In genomic region chr6:30483677-30484279, GRCh38 we compare ENCODE assay signal across 8 cellular contexts. TPM values are rescaled to one million over a fixed set of nuclear protein-coding genes. Genes with fewer than 3 reads are reported as not detected.
DNase-seq lines count a peak whose midpoint lies in the region; ATAC-seq, FAIRE-seq and TF ChIP-seq lines count a peak whose summit lies in the region.

No MANE protein-coding gene starts in this region.

- no peak for DNase-seq in D721Med (ENCODE audit: insufficient read length, low spot score)
- DNase-seq in HL-60 (ENCODE audit: low read depth in 1 of 2, low spot score in 1 of 2) = peak in 1 of 2 experiments; percentile 33
- peak; percentile 29 to 73 for DNase-seq in SJCRH30
- DNase-seq in fibroblast of lung (ENCODE audit: low read depth in 2 of 2) = peak; percentile 51 to 80
- DNase-seq in urothelium cell line (ENCODE audit: low spot score) = no peak

- H3K36me3 ChIP-seq in SJCRH30 (no peaks in the 10 kb centered on the region), fibroblast of lung (ENCODE audit: control insufficient read depth, insufficient read depth, low read length) (no peaks in the 10 kb centered on the region), parathyroid adenoma (ENCODE audit: control insufficient read depth, insufficient read depth, low read length) (no peaks in the 10 kb centered on the region)

- H4K20me1 ChIP-seq in fibroblast of lung (ENCODE audit: control insufficient read depth, extremely low read depth, insufficient read depth, low read length) = no peaks in the 10 kb centered on the region

- H2AFZ ChIP-seq in fibroblast of lung (ENCODE audit: low read length) = no peak overlapping the region
- H2AFZ ChIP-seq in parathyroid adenoma = no peak overlapping the region

- H3K79me2 ChIP-seq in fibroblast of lung (ENCODE audit: control insufficient read depth, insufficient read depth, low read length) (no peaks in the 10 kb centered on the region), parathyroid adenoma (no peaks in the 10 kb centered on the region)

- FAIRE-seq in D721Med (lab: Jason Lieb, UNC) = no peak
- no peak for FAIRE-seq in urothelium cell line (lab: Jason Lieb, UNC)

- ATAC-seq in GM18511 (IDR thresholded peaks at IDR 0.05; ENCODE audit: unreplicated experiment) (no peak), HG03045 (IDR thresholded peaks at IDR 0.05; ENCODE audit: unreplicated experiment) (no peak)

- H3K4me1 ChIP-seq in SJCRH30 (no peaks in the 10 kb centered on the region), fibroblast of lung (ENCODE audit: control insufficient read depth, extremely low read depth, insufficient read depth, low read length) (no peaks in the 10 kb centered on the region), parathyroid adenoma (no peaks in the 10 kb centered on the region)

- TF ChIP-seq CTCF in D721Med (IDR thresholded peaks at IDR 0.05; ENCODE audit: insufficient read depth, missing control alignments) (peak; percentile 62), HL-60 (IDR thresholded peaks at IDR 0.05; ENCODE audit: insufficient read depth, low read length) (peak; percentile 4), fibroblast of lung (conservative IDR thresholded peaks at IDR 0.05 in 1 of 2, IDR thresholded peaks at IDR 0.05 in 1 of 2; ENCODE audit: low read depth in 1 of 2, low read length in 2 of 2) (peak; percentile 52 to 57), parathyroid adenoma (IDR thresholded peaks at IDR 0.05) (peak; percentile 58)

- no peaks in the 10 kb centered on the region for H3K9me3 ChIP-seq in SJCRH30 (replicated peaks)
- no peaks in the 10 kb centered on the region for H3K9me3 ChIP-seq in fibroblast of lung (ENCODE audit: control insufficient read depth, insufficient read depth, low read depth, low read length)
- no peaks in the 10 kb centered on the region for H3K9me3 ChIP-seq in parathyroid adenoma (ENCODE audit: control insufficient read depth, low read length)

- no peak overlapping the region for H3K4me2 ChIP-seq in fibroblast of lung (ENCODE audit: extremely low read depth, insufficient read depth, low read length)
- H3K4me2 ChIP-seq in parathyroid adenoma (ENCODE audit: low read length) = no peak overlapping the region

- H3K9ac ChIP-seq in fibroblast of lung (ENCODE audit: insufficient read depth, low read length) (no peak overlapping the region), parathyroid adenoma (no peak overlapping the region)

- peaks cover 34% of the 10 kb centered on the region for H3K27me3 ChIP-seq in HL-60 (ENCODE audit: insufficient read depth, poor library complexity, severe bottlenecking)
- peaks cover 14% of the 10 kb centered on the region for H3K27me3 ChIP-seq in SJCRH30
- peaks cover 22% of the 10 kb centered on the region for H3K27me3 ChIP-seq in fibroblast of lung (ENCODE audit: control insufficient read depth, insufficient read depth, low read length)
- H3K27me3 ChIP-seq in parathyroid adenoma (ENCODE audit: control insufficient read depth, insufficient read depth, low read length) = no peaks in the 10 kb centered on the region

- H3K27ac ChIP-seq in HL-60 (replicated peaks) (no peak overlapping the region), SJCRH30 (no peak overlapping the region), fibroblast of lung (ENCODE audit: insufficient read depth, low read length) (no peak overlapping the region), parathyroid adenoma (no peak overlapping the region)

- no peak overlapping the region for H3K4me3 ChIP-seq in HL-60 (replicated peaks; ENCODE audit: insufficient read depth, low read length)
- H3K4me3 ChIP-seq in SJCRH30 = no peak overlapping the region
- H3K4me3 ChIP-seq in fibroblast of lung (replicated peaks in 1 of 4; ENCODE audit: control extremely low read depth in 1 of 4, insufficient read depth in 1 of 4, low read depth in 3 of 4, low read length in 4 of 4) = no peak overlapping the region
- H3K4me3 ChIP-seq in parathyroid adenoma (ENCODE audit: low read depth, low read length) = no peak overlapping the region

RNA-seq across cellular contexts. Expression of gene HLA-E, which starts 5.5 kb away (rescaled TPM):
- total RNA-seq in SJCRH30 (2014; rRNA removed; shearing (Covaris generic)) = 24.6 and 26.0 TPM in 2 replicates
- total RNA-seq in fibroblast of lung = 213 and 254 TPM in 2 replicates
- 115 and 183 TPM in 2 replicates for polyA plus RNA-seq in fibroblast of lung
- 135 and 197 TPM in 2 replicates for polyA plus RNA-seq in fibroblast of lung (2012)
- 120 and 170 TPM in 2 replicates for polyA minus RNA-seq in fibroblast of lung (ENCODE audit: low replicate concordance)

Comparison
In these comparisons a context has a peak if more than half of its experiments do, and no peak if none do; other contexts are left out.
1. DNase-seq: peak in SJCRH30 (2 of 2) and fibroblast of lung (2 of 2); none in D721Med (single experiment) and urothelium cell line (single experiment).
2. CTCF ChIP-seq: peak in every context shown above with its lines; median percentile 62 in D721Med; 58 in parathyroid adenoma; 54 in fibroblast of lung; 4 in HL-60.